In the genomic region with DNA sequence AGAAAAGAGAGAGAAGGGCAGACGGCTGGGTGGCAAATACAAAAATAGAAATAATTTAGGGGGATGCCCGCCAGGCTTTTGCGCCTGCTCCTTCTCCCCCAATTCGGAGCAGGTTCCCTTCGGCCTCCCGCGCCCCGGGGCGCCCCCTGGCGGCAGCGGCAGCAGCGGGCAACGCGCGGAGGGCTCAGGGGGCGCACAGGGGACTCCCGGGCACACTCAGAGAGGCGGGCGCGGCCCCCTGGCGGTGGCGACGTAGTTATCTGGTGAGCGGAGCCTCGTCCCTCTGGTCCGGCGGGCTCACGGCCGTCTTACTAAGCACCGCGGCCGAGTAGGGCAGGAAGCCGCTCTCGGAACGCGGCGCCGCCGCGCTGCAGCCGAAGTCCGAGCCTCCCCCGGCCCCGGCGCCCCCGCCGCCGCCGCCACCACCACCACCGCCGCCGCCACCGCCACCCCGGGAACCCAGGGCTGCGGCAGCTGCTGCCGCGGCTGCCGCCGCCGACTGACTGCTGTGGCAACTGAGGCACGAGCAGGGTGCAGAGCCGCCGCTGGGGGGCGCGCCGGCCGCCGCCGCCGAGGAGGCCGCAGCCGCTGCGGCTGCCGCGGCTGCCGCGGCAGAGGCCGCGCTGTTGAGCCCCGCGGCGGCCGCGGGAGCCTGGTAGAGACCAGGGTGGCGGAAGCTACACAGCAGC, we compare ENCODE assay signal across 1 cellular context.
TF ChIP-seq lines count a peak whose summit lies in the region.

No MANE protein-coding gene starts in this region.

TF ChIP-seq in K562, 482 proteins besides CTCF, POLR2A, EP300 and RAD21 (continued from another document and continues in another):
- TF ChIP-seq, protein P1, sequence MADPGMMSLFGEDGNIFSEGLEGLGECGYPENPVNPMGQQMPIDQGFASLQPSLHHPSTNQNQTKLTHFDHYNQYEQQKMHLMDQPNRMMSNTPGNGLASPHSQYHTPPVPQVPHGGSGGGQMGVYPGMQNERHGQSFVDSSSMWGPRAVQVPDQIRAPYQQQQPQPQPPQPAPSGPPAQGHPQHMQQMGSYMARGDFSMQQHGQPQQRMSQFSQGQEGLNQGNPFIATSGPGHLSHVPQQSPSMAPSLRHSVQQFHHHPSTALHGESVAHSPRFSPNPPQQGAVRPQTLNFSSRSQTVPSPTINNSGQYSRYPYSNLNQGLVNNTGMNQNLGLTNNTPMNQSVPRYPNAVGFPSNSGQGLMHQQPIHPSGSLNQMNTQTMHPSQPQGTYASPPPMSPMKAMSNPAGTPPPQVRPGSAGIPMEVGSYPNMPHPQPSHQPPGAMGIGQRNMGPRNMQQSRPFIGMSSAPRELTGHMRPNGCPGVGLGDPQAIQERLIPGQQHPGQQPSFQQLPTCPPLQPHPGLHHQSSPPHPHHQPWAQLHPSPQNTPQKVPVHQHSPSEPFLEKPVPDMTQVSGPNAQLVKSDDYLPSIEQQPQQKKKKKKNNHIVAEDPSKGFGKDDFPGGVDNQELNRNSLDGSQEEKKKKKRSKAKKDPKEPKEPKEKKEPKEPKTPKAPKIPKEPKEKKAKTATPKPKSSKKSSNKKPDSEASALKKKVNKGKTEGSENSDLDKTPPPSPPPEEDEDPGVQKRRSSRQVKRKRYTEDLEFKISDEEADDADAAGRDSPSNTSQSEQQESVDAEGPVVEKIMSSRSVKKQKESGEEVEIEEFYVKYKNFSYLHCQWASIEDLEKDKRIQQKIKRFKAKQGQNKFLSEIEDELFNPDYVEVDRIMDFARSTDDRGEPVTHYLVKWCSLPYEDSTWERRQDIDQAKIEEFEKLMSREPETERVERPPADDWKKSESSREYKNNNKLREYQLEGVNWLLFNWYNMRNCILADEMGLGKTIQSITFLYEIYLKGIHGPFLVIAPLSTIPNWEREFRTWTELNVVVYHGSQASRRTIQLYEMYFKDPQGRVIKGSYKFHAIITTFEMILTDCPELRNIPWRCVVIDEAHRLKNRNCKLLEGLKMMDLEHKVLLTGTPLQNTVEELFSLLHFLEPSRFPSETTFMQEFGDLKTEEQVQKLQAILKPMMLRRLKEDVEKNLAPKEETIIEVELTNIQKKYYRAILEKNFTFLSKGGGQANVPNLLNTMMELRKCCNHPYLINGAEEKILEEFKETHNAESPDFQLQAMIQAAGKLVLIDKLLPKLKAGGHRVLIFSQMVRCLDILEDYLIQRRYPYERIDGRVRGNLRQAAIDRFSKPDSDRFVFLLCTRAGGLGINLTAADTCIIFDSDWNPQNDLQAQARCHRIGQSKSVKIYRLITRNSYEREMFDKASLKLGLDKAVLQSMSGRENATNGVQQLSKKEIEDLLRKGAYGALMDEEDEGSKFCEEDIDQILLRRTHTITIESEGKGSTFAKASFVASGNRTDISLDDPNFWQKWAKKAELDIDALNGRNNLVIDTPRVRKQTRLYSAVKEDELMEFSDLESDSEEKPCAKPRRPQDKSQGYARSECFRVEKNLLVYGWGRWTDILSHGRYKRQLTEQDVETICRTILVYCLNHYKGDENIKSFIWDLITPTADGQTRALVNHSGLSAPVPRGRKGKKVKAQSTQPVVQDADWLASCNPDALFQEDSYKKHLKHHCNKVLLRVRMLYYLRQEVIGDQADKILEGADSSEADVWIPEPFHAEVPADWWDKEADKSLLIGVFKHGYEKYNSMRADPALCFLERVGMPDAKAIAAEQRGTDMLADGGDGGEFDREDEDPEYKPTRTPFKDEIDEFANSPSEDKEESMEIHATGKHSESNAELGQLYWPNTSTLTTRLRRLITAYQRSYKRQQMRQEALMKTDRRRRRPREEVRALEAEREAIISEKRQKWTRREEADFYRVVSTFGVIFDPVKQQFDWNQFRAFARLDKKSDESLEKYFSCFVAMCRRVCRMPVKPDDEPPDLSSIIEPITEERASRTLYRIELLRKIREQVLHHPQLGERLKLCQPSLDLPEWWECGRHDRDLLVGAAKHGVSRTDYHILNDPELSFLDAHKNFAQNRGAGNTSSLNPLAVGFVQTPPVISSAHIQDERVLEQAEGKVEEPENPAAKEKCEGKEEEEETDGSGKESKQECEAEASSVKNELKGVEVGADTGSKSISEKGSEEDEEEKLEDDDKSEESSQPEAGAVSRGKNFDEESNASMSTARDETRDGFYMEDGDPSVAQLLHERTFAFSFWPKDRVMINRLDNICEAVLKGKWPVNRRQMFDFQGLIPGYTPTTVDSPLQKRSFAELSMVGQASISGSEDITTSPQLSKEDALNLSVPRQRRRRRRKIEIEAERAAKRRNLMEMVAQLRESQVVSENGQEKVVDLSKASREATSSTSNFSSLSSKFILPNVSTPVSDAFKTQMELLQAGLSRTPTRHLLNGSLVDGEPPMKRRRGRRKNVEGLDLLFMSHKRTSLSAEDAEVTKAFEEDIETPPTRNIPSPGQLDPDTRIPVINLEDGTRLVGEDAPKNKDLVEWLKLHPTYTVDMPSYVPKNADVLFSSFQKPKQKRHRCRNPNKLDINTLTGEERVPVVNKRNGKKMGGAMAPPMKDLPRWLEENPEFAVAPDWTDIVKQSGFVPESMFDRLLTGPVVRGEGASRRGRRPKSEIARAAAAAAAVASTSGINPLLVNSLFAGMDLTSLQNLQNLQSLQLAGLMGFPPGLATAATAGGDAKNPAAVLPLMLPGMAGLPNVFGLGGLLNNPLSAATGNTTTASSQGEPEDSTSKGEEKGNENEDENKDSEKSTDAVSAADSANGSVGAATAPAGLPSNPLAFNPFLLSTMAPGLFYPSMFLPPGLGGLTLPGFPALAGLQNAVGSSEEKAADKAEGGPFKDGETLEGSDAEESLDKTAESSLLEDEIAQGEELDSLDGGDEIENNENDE (IDR thresholded peaks at IDR 0.05; ENCODE audit: low read depth, low read length) = no peak
- TF ChIP-seq ZNF830 (CRISPR knock-in tag; IDR thresholded peaks at IDR 0.05) (no peak), HCFC1 (IDR thresholded peaks at IDR 0.05; ENCODE audit: low read depth, low read length) (peak; percentile 26), NBN (IDR thresholded peaks at IDR 0.05; ENCODE audit: low read depth) (peak; percentile 33; the same call in 1 of the 2 replicates), ATF7 (IDR thresholded peaks at IDR 0.05) (0 out of 2 replicates have a peak, but pooled peaks have one; percentile 15), CBFA2T2 (conservative IDR thresholded peaks at IDR 0.05) (no peak), ZZZ3 (IDR thresholded peaks at IDR 0.05) (no peak), GATAD2A (IDR thresholded peaks at IDR 0.05) (peak; percentile 89), ZNF41 (CRISPR knock-in tag; conservative IDR thresholded peaks at IDR 0.05) (no peak), MCM7 (IDR thresholded peaks at IDR 0.05) (no peak), MYNN (IDR thresholded peaks at IDR 0.05) (peak; percentile 66; the same call in 1 of the 2 replicates), MYNN (CRISPR knock-in tag; IDR thresholded peaks at IDR 0.05) (no peak), ESRRA (IDR thresholded peaks at IDR 0.05; ENCODE audit: borderline replicate concordance, low read depth) (peak; percentile 34; the same call in 1 of the 2 replicates), ZBED1 (IDR thresholded peaks at IDR 0.05) (no peak), RBM34 (IDR thresholded peaks at IDR 0.05; ENCODE audit: borderline replicate concordance, insufficient read depth, low read length) (no peak), HNRNPK (IDR thresholded peaks at IDR 0.05; ENCODE audit: low read depth, low read length, poor library complexity, severe bottlenecking) (peak; percentile 29), ARNT (IDR thresholded peaks at IDR 0.05) (no peak), FIP1L1 (IDR thresholded peaks at IDR 0.05; ENCODE audit: low read depth, low read length, poor library complexity, severe bottlenecking) (no peak), ZNF79 (CRISPR knock-in tag; IDR thresholded peaks at IDR 0.05; ENCODE audit: low read depth) (no peak), ARID2 (IDR thresholded peaks at IDR 0.05) (0 out of 2 replicates have a peak, but pooled peaks have one; percentile 11)
- TF ChIP-seq, protein P2, sequence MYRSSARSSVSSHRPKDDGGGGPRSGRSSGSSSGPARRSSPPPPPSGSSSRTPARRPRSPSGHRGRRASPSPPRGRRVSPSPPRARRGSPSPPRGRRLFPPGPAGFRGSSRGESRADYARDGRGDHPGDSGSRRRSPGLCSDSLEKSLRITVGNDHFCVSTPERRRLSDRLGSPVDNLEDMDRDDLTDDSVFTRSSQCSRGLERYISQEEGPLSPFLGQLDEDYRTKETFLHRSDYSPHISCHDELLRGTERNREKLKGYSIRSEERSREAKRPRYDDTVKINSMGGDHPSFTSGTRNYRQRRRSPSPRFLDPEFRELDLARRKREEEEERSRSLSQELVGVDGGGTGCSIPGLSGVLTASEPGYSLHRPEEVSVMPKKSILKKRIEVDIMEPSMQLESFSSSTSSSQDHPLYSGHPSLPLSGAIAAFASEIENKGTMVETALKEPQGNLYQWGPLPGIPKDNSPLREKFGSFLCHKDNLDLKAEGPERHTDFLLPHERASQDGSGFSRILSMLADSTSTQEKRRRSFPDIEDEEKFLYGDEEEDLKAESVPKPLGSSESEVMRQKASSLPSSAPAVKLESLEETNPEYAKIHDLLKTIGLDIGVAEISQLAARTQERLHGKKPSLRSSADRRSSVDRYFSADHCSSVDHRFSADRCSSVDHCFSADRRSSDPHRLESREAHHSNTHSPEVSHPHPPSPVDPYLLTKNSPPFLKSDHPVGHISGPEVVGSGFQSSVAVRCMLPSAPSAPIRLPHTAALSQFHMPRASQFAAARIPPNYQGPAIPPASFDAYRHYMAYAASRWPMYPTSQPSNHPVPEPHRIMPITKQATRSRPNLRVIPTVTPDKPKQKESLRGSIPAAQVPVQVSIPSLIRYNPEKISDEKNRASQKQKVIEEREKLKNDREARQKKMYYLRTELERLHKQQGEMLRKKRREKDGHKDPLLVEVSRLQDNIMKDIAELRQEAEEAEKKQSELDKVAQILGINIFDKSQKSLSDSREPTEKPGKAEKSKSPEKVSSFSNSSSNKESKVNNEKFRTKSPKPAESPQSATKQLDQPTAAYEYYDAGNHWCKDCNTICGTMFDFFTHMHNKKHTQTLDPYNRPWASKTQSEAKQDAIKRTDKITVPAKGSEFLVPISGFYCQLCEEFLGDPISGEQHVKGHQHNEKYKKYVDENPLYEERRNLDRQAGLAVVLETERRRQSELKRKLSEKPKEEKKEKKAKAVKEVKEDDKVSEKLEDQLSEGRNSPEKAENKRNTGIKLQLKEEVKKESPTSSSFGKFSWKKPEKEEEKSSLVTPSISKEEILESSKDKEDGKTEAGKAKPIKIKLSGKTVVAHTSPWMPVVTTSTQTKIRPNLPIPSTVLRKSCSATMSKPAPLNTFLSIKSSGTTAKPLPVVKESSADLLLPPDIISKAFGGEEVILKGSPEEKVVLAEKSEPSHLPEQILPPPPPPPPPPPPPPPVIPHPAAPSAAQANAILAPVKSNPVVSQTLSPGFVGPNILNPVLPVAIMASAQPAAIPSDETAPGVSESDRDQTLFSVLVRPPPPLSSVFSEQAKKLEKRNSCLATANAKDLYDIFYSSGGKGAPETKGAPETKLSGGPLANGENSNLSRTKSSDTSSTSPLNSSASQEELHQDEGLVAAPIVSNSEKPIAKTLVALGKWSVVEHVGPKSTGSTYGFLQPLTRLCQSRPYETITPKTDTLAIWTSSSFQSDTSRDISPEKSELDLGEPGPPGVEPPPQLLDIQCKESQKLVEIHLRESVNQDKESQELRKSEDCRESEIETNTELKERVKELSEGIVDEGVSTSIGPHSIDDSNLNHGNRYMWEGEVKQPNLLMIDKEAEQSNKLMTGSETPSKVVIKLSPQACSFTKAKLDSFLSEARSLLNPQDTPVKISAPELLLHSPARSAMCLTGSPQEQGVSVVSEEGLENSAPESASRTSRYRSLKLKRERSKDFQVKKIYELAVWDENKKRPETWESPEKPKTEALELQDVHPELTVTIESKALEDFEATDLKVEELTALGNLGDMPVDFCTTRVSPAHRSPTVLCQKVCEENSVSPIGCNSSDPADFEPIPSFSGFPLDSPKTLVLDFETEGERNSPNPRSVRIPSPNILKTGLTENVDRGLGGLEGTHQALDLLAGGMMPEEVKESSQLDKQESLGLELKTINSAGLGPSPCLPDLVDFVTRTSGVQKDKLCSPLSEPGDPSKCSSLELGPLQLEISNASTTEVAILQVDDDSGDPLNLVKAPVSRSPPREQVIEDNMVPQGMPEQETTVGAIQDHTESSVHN (IDR thresholded peaks at IDR 0.05; ENCODE audit: borderline replicate concordance in 1 of 2, low read depth in 1 of 2) = no peak
- TF ChIP-seq, protein P3, sequence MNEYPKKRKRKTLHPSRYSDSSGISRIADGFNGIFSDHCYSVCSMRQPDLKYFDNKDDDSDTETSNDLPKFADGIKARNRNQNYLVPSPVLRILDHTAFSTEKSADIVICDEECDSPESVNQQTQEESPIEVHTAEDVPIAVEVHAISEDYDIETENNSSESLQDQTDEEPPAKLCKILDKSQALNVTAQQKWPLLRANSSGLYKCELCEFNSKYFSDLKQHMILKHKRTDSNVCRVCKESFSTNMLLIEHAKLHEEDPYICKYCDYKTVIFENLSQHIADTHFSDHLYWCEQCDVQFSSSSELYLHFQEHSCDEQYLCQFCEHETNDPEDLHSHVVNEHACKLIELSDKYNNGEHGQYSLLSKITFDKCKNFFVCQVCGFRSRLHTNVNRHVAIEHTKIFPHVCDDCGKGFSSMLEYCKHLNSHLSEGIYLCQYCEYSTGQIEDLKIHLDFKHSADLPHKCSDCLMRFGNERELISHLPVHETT (CRISPR knock-in tag; conservative IDR thresholded peaks at IDR 0.05 in 1 of 2, IDR thresholded peaks at IDR 0.05 in 1 of 2) = 0 out of 4 replicates have a peak, but pooled peaks of 1 of the 2 experiments have one; percentile 42
- TF ChIP-seq, protein P4, sequence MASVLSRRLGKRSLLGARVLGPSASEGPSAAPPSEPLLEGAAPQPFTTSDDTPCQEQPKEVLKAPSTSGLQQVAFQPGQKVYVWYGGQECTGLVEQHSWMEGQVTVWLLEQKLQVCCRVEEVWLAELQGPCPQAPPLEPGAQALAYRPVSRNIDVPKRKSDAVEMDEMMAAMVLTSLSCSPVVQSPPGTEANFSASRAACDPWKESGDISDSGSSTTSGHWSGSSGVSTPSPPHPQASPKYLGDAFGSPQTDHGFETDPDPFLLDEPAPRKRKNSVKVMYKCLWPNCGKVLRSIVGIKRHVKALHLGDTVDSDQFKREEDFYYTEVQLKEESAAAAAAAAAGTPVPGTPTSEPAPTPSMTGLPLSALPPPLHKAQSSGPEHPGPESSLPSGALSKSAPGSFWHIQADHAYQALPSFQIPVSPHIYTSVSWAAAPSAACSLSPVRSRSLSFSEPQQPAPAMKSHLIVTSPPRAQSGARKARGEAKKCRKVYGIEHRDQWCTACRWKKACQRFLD (CRISPR knock-in tag; IDR thresholded peaks at IDR 0.05) = no peak
- TF ChIP-seq, protein P5, sequence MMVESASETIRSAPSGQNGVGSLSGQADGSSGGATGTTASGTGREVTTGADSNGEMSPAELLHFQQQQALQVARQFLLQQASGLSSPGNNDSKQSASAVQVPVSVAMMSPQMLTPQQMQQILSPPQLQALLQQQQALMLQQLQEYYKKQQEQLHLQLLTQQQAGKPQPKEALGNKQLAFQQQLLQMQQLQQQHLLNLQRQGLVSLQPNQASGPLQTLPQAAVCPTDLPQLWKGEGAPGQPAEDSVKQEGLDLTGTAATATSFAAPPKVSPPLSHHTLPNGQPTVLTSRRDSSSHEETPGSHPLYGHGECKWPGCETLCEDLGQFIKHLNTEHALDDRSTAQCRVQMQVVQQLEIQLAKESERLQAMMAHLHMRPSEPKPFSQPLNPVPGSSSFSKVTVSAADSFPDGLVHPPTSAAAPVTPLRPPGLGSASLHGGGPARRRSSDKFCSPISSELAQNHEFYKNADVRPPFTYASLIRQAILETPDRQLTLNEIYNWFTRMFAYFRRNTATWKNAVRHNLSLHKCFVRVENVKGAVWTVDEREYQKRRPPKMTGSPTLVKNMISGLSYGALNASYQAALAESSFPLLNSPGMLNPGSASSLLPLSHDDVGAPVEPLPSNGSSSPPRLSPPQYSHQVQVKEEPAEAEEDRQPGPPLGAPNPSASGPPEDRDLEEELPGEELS (CRISPR knock-in tag; IDR thresholded peaks at IDR 0.05; ENCODE audit: borderline replicate concordance) = no peak
